Comparison of ENCODE assay signal across 8 cellular contexts in the genomic region with DNA sequence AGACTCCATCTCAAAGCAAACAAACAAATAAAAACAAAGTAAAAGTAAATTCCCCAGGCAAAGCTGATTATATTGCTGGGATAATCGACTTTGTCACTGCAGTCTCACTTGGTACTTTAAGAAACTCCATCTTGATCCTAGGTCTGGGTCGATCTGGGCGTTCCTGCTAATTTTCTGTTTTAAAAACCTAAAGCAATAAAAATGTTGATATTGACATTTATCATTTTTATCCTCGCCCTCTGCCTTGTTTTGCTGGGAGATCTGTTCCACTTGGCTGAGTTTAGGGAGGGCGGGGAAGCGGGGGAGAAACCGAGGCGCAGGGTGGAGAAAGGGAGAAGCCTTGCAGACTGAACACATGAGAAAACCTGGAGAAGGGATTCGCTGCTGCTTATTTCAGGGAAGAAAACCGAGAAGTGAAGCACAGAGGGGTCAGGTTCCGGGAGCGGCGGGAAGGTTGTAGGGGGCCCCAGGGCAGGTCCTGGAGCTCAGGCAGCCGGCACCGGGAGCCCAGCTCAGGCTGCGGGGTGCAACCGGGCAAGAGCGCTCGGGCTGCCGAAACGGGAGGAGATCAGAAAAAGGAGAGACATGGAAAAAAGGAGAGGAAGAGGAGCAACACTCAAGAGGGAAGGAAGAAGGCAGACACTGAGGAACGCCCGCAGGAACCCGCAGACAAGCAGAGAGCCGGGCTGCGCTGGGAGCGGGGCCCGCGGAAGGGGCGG. TPM values are rescaled to one million over a fixed set of nuclear protein-coding genes. Genes with fewer than 3 reads are reported as not detected.
DNase-seq lines count a peak whose midpoint lies in the region; ATAC-seq and TF ChIP-seq lines count a peak whose summit lies in the region.

No MANE protein-coding gene starts in this region.

- H3K4me3 ChIP-seq in right lobe of liver = peak overlapping the region; percentile 74 to 80 (median 75)
- peak overlapping the region; percentile 80 for H3K4me3 ChIP-seq in suprapubic skin

- peak overlapping the region; percentile 94 for H3K4me3 Mint-ChIP-seq in chondrocyte (ENCODE audit: unreplicated experiment)

- WGBS in right lobe of liver (ENCODE audit: insufficient coverage, low coverage, low lambda C conversion rate, missing lambda C conversion rate) = 2% methylated on average over 30 of the region's 30 CpGs
- WGBS in suprapubic skin = 2% methylated on average over 30 of the region's 30 CpGs

- H3K36me3 ChIP-seq in right lobe of liver (no peaks in the 10 kb centered on the region), suprapubic skin (no peaks in the 10 kb centered on the region)

- intact Hi-C loops in right lobe of liver (cut with DNase I) = no loop called here

- H3K9me3 ChIP-seq in right lobe of liver (no peaks in the 10 kb centered on the region), suprapubic skin (no peaks in the 10 kb centered on the region)

- H3K27ac ChIP-seq in right lobe of liver (peak overlapping the region; percentile 65 to 84 (median 83)), suprapubic skin (peak overlapping the region; percentile 89)

- no peaks in the 10 kb centered on the region for H3K27me3 Mint-ChIP-seq in chondrocyte (ENCODE audit: low read depth)

- TF ChIP-seq CTCF in chondrocyte (IDR thresholded peaks at IDR 0.05) (no peak), right lobe of liver (IDR thresholded peaks at IDR 0.05) (no peak), suprapubic skin (IDR thresholded peaks at IDR 0.05) (no peak)

- H3K4me1 ChIP-seq in right lobe of liver (peaks cover 0 to 9% (median 3%) of the 10 kb centered on the region in 4 donors), suprapubic skin (peaks cover 13% of the 10 kb centered on the region)

- peak; percentile 64 for TF ChIP-seq POLR2A in right lobe of liver (IDR thresholded peaks at IDR 0.05)
- TF ChIP-seq POLR2A in suprapubic skin (IDR thresholded peaks at IDR 0.05) = peak in 1 of 2 donors; percentile 63

- no peaks in the 10 kb centered on the region for H3K27me3 ChIP-seq in right lobe of liver
- no peaks in the 10 kb centered on the region for H3K27me3 ChIP-seq in suprapubic skin

- H3K36me3 Mint-ChIP-seq in chondrocyte (ENCODE audit: low read depth) = no peaks in the 10 kb centered on the region

- peaks cover 26% of the 10 kb centered on the region for H3K4me1 Mint-ChIP-seq in chondrocyte (ENCODE audit: low read depth)

- H3K27ac Mint-ChIP-seq in chondrocyte (ENCODE audit: unreplicated experiment) = peak overlapping the region; percentile 96

- ATAC-seq in GM18873 (IDR thresholded peaks at IDR 0.05; ENCODE audit: low FRiP score, unreplicated experiment) (peak; percentile 36), HG03064 (IDR thresholded peaks at IDR 0.05; ENCODE audit: low read depth, unreplicated experiment) (peak; percentile 15), right lobe of liver (peak; percentile 0 to 8 (median 2))

- TF ChIP-seq EP300 in suprapubic skin (IDR thresholded peaks at IDR 0.05) = no peak

- no peaks in the 10 kb centered on the region for H3K9me3 Mint-ChIP-seq in chondrocyte (ENCODE audit: low read depth)

- DNase-seq in CD1c-positive myeloid dendritic cell (ENCODE audit: extremely low spot score) = peak; percentile 52
- peak; percentile 73 for DNase-seq in NCI-H748 (lab: John Stamatoyannopoulos, UW; ENCODE audit: unreplicated experiment)
- no peak for DNase-seq in chondrocyte (ENCODE audit: low spot score)
- no peak for DNase-seq in right lobe of liver
- DNase-seq in suprapubic skin (ENCODE audit: low spot score in 2 of 2) = no peak
- DNase-seq in stimulated activated naive CD4-positive, alpha-beta T cell treated with Interleukin-2 at 50 U/mL for 16 hours (lab: John Stamatoyannopoulos, UW) = no peak

RNA-seq across cellular contexts. Expression of a gene that starts 27.4 kb away (rescaled TPM):
- total RNA-seq in chondrocyte (52.0 to 70.1 TPM (median 56.6 TPM) in 3 replicates), right lobe of liver (10 to 100 TPM; 20.6 to 32.0 (median 29.9) TPM), suprapubic skin (100 to 1,000 TPM in 1 of 4 donors, 10 to 100 TPM in 3; 61.2 to 144 (median 93.3) TPM)

Comparison
In these comparisons a context has a peak if more than half of its experiments do, and no peak if none do; other contexts are left out.
1. DNase-seq: peak in CD1c-positive myeloid dendritic cell (single experiment) and NCI-H748 (single experiment); none in chondrocyte (single experiment), right lobe of liver (0 of 3), suprapubic skin (0 of 2) and stimulated activated naive CD4-positive, alpha-beta T cell treated with Interleukin-2 at 50 U/mL for 16 hours (single experiment).
2. Peak in every context shown above with its lines, with median percentiles within 50 percentile points of each other: ATAC-seq.